ENCODE assay signal across 1 cellular context in the genomic region with DNA sequence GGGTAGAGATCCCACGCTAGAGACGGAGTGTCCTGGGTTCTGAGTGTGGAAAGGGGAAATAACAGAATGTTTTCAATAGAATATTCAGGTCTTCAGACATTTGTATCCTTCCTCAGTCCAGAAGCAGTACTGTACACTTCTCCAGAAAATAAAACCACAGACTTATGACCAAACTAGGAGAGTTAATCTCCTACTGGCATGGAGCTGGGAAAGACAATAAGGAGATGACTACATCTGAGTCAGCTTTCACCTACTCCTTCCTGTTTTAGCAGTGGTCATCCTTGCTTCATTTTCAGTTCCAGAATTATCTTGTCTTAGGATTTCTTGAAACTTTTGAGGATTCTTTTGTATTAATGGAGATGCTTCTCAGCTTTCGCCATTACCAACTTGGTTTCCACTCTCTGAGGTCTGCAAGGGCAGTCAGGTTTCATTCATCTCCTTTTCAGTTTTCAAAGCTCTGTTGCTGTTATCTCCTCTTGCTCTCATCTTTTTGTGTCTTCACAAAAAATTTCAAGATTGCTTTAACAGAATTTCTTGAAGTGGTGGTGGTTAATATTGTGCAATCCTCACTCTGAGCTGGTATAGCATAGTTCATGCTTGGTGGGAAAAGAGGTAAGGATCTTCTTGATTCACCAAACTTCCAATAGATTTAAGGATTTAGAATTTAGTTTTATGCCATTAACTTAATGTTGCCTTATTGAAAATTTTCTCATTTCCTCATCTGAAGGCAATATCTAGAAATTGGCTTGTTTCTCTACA.
A peak's percentile ranks its signal among the peaks of the same experiment; 100 is the strongest.
TF ChIP-seq lines count a peak whose summit lies in the region.

No MANE protein-coding gene starts in this region.

TF ChIP-seq in K562, 482 proteins besides CTCF, POLR2A, EP300 and RAD21:
- no peak for TF ChIP-seq SRSF9 (IDR thresholded peaks at IDR 0.05; ENCODE audit: borderline replicate concordance, low read depth, low read length)
- peak; percentile 86 for TF ChIP-seq FOSL1 (tag; conservative IDR thresholded peaks at IDR 0.05)
- TF ChIP-seq, protein P1, sequence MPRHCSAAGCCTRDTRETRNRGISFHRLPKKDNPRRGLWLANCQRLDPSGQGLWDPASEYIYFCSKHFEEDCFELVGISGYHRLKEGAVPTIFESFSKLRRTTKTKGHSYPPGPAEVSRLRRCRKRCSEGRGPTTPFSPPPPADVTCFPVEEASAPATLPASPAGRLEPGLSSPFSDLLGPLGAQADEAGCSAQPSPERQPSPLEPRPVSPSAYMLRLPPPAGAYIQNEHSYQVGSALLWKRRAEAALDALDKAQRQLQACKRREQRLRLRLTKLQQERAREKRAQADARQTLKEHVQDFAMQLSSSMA (CRISPR knock-in tag; IDR thresholded peaks at IDR 0.05) = no peak
- TF ChIP-seq FOXP1 (CRISPR knock-in tag; IDR thresholded peaks at IDR 0.05) = no peak
- TF ChIP-seq FUS (optimal IDR thresholded peaks at IDR 0.05; ENCODE audit: low read depth, low read length) = no peak
- no peak for TF ChIP-seq ZNF449 (CRISPR knock-in tag; IDR thresholded peaks at IDR 0.05)
- TF ChIP-seq CBX5 (IDR thresholded peaks at IDR 0.05; ENCODE audit: borderline replicate concordance, low read depth) = no peak
- no peak for TF ChIP-seq XRCC3 (IDR thresholded peaks at IDR 0.05)
- TF ChIP-seq, protein P2, sequence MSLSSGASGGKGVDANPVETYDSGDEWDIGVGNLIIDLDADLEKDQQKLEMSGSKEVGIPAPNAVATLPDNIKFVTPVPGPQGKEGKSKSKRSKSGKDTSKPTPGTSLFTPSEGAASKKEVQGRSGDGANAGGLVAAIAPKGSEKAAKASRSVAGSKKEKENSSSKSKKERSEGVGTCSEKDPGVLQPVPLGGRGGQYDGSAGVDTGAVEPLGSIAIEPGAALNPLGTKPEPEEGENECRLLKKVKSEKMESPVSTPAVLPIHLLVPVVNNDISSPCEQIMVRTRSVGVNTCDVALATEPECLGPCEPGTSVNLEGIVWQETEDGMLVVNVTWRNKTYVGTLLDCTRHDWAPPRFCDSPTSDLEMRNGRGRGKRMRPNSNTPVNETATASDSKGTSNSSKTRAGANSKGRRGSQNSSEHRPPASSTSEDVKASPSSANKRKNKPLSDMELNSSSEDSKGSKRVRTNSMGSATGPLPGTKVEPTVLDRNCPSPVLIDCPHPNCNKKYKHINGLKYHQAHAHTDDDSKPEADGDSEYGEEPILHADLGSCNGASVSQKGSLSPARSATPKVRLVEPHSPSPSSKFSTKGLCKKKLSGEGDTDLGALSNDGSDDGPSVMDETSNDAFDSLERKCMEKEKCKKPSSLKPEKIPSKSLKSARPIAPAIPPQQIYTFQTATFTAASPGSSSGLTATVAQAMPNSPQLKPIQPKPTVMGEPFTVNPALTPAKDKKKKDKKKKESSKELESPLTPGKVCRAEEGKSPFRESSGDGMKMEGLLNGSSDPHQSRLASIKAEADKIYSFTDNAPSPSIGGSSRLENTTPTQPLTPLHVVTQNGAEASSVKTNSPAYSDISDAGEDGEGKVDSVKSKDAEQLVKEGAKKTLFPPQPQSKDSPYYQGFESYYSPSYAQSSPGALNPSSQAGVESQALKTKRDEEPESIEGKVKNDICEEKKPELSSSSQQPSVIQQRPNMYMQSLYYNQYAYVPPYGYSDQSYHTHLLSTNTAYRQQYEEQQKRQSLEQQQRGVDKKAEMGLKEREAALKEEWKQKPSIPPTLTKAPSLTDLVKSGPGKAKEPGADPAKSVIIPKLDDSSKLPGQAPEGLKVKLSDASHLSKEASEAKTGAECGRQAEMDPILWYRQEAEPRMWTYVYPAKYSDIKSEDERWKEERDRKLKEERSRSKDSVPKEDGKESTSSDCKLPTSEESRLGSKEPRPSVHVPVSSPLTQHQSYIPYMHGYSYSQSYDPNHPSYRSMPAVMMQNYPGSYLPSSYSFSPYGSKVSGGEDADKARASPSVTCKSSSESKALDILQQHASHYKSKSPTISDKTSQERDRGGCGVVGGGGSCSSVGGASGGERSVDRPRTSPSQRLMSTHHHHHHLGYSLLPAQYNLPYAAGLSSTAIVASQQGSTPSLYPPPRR (CRISPR knock-in tag; IDR thresholded peaks at IDR 0.05; ENCODE audit: borderline replicate concordance) = no peak
- TF ChIP-seq, protein P3, sequence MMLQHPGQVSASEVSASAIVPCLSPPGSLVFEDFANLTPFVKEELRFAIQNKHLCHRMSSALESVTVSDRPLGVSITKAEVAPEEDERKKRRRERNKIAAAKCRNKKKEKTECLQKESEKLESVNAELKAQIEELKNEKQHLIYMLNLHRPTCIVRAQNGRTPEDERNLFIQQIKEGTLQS (IDR thresholded peaks at IDR 0.05) = peak; percentile 48
- TF ChIP-seq, protein P3 (CRISPR knock-in tag; conservative IDR thresholded peaks at IDR 0.05) = no peak
- TF ChIP-seq CEBPG (CRISPR knock-in tag; IDR thresholded peaks at IDR 0.05) = no peak
- peak; percentile 93 to 94 for TF ChIP-seq CEBPG (tag; conservative IDR thresholded peaks at IDR 0.05 in 1 of 2, IDR thresholded peaks at IDR 0.05 in 1 of 2)
- peak; percentile 93 for TF ChIP-seq CEBPB (tag; IDR thresholded peaks at IDR 0.05)
- TF ChIP-seq HCFC1 (IDR thresholded peaks at IDR 0.05; ENCODE audit: low read depth, low read length) = no peak
- no peak for TF ChIP-seq MLLT1 (IDR thresholded peaks at IDR 0.05)
